In the genomic region with DNA sequence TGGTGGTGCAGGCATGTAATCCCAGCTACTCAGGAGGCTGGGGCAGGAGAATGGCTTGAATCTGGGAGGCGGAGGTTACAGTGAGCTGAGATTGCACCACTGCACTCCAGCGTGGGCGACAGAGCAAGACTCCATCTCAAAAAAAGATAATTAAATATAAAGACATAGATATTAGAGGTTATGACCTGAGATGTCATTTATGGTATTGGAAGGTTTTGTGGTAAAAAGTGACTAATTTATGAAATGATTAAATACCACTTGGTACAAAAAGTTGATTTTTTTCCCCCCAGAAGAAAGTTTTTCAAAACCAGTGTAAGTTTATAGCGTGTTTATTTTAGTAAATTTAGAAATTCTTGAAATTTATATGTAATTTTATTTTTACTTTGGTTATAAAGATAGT, we compare ENCODE assay signal across 19 cellular contexts. TPM values are rescaled to one million over a fixed set of nuclear protein-coding genes. Genes with fewer than 3 reads are reported as not detected.
DNase-seq lines count a peak whose midpoint lies in the region; ATAC-seq, FAIRE-seq and TF ChIP-seq lines count a peak whose summit lies in the region.
"Had no signal": no experiment of that assay in that cellular context is flagged by ENCODE, and none has a peak within 500 bp of the region (broad histone marks: within the 10 kb centered on the region; RNA-seq: fewer than 3 reads in every experiment).

No MANE protein-coding gene starts in this region.

- peak overlapping the region; percentile 71; the same call in 1 of the 2 replicates for H3K4me2 ChIP-seq in DND-41 (ENCODE audit: insufficient read depth, low read length)
- 0 out of 2 replicates have a peak overlapping the region, but pooled peaks have one; percentile 10 for H3K4me2 ChIP-seq in GM12878 (ENCODE audit: control insufficient read depth, insufficient read depth)
- H3K4me2 ChIP-seq in trophoblast cell (ENCODE audit: low read length), result no peak overlapping the region

- H2BK12ac ChIP-seq in trophoblast cell (ENCODE audit: low read length), result no peak overlapping the region

- SMC1A ChIA-PET in GM12878 (lab: Charles Lee; ENCODE audit: uncharacterized antibody, unreplicated experiment), result interaction anchor here (0.8 to 1.3 kb wide), 5 partner anchors 12 to 72 kb away, joined by 3 to 6 read pairs (median 4); no protein-coding TSS in a partner anchor

- peaks cover 71% of the 10 kb centered on the region for H4K20me1 ChIP-seq in DND-41 (ENCODE audit: insufficient read depth, low read length)
- H4K20me1 ChIP-seq in GM12878 (ENCODE audit: control insufficient read depth, insufficient read depth), result peaks cover 3% of the 10 kb centered on the region; the same call in 1 of the 2 replicates

- DNase-seq in DND-41, result no peak
- no peak for DNase-seq in GM12878 (ENCODE audit: low read depth, low spot score)
- DNase-seq in trophoblast cell, result no peak
- DNase-seq in activated CD4-positive, alpha-beta T cell treated with anti-CD3 and anti-CD28 coated beads for 1 hour, result no peak
- no peak for DNase-seq in SJCRH30
- no peak for DNase-seq in Peyer's patch
- DNase-seq: AML-193; CD4-positive, alpha-beta memory T cell; DMS79 treated with DMSO at 0.1 percent for 48 hours; GDM1; GOT3; Karpas-422; NCI-H187 treated with DMSO at 0.1 percent for 48 hours; NCI-H446; NCI-H748 treated with DMSO at 0.1 percent for 48 hours; PC-9 had no signal

- no peak for FAIRE-seq in GM12878 (lab: Jason Lieb, UNC)
- FAIRE-seq: D721Med had no signal

- 64% methylated on average over 4 of the region's 4 CpGs for WGBS in GM12878 (ENCODE audit: insufficient coverage, insufficient replicate concordance, low lambda C conversion rate, missing lambda C conversion rate)
- WGBS in trophoblast cell (ENCODE audit: extremely low coverage, insufficient coverage, insufficient read length), result no CpG with 5 or more reads among the region's 4 CpGs

- CTCF ChIA-PET in GM12878 (lab: Yijun Ruan, JAX), result interaction anchor here (0.9 to 1.5 kb wide), 2 partner anchors 14 to 126 kb away, joined by 3 to 8 read pairs; no protein-coding TSS in a partner anchor

- no peak overlapping the region for H3K14ac ChIP-seq in trophoblast cell (ENCODE audit: low read length)

- H3K4ac ChIP-seq in trophoblast cell (ENCODE audit: low read depth, low read length), result peak overlapping the region; percentile 86

- no peak for TF ChIP-seq EP300 in GM12878 (IDR thresholded peaks at IDR 0.05; ENCODE audit: borderline replicate concordance in 1 of 2, control insufficient read depth in 1 of 2, low read depth in 2 of 2, low read length in 2 of 2)

- H3K4me1 ChIP-seq in DND-41 (ENCODE audit: insufficient read depth, low read length) (peaks cover 59% of the 10 kb centered on the region), HUES6 (ENCODE audit: control insufficient read depth, insufficient read depth, low read length) (peaks cover 21% of the 10 kb centered on the region), GM12878 (ENCODE audit: control insufficient read depth, insufficient read depth, low read length) (no peaks in the 10 kb centered on the region), trophoblast cell (ENCODE audit: control insufficient read depth in 1 of 2, insufficient read depth in 2 of 2, low read length in 2 of 2) (no peaks in the 10 kb centered on the region), SJCRH30 (no peaks in the 10 kb centered on the region; the same call in 1 of the 2 replicates), Peyer's patch (peaks cover 0 to 20% (median 0%) of the 10 kb centered on the region in 4 donors)

- H2AK5ac ChIP-seq in trophoblast cell (ENCODE audit: low read length), result no peak overlapping the region

- no peak overlapping the region for H4K91ac ChIP-seq in trophoblast cell (ENCODE audit: low read depth, low read length)

- RAD21 ChIA-PET in GM12878 (lab: Charles Lee; ENCODE audit: unreplicated experiment), result interaction anchor here (1.3 kb wide), 1 partner anchor 15 kb away, joined by 5 read pairs; no protein-coding TSS in a partner anchor

- POLR2A ChIA-PET in GM12878 (lab: Charles Lee), result interaction anchor here (0.5 to 1.2 kb wide), 2 partner anchors 17 to 742 kb away, joined by 3 to 4 read pairs; no protein-coding TSS in a partner anchor

- no peak overlapping the region for H3K23ac ChIP-seq in trophoblast cell (ENCODE audit: low read length)

- H4K8ac ChIP-seq in trophoblast cell (ENCODE audit: low read depth, low read length), result no peak overlapping the region

- intact Hi-C loops in GM12878 (cut with micrococcal nuclease; ENCODE audit: unreplicated experiment), result loop anchor here (2.0 kb wide), 1 partner anchor 39 kb away; no protein-coding TSS in a partner anchor

- no peak for TF ChIP-seq RAD21 in GM12878 (IDR thresholded peaks at IDR 0.05; ENCODE audit: insufficient read depth, low read depth, low read length)

- H3K18ac ChIP-seq in trophoblast cell (ENCODE audit: low read length), result no peak overlapping the region

- peaks cover 48% of the 10 kb centered on the region for H3K36me3 ChIP-seq in DND-41 (ENCODE audit: insufficient read depth, low read length)
- H3K36me3 ChIP-seq in HUES6 (ENCODE audit: control insufficient read depth, insufficient read depth, low read length), result peaks cover 26% of the 10 kb centered on the region
- H3K36me3 ChIP-seq in GM12878 (ENCODE audit: control insufficient read depth in 2 of 2, insufficient read depth in 2 of 2, low read length in 1 of 2), result peaks cover 0 to 3% of the 10 kb centered on the region in 2 experiments; a peak in 2 of 4 replicates
- peaks cover 2 to 7% of the 10 kb centered on the region in 2 experiments for H3K36me3 ChIP-seq in trophoblast cell (ENCODE audit: control insufficient read depth in 1 of 2, insufficient read depth in 2 of 2, low read length in 2 of 2)
- H3K36me3 ChIP-seq in SJCRH30, result peaks cover 17% of the 10 kb centered on the region
- H3K36me3 ChIP-seq in Peyer's patch, result no peaks in the 10 kb centered on the region

- H3K27me3 ChIP-seq in DND-41 (ENCODE audit: insufficient read depth, low read length, poor library complexity) (no peaks in the 10 kb centered on the region), HUES6 (ENCODE audit: control insufficient read depth, insufficient read depth, low read length) (no peaks in the 10 kb centered on the region), GM12878 (replicated peaks in 1 of 2; ENCODE audit: control insufficient read depth in 2 of 2, insufficient read depth in 2 of 2, low read length in 1 of 2) (no peaks in the 10 kb centered on the region), trophoblast cell (ENCODE audit: insufficient read depth, low read length) (peaks cover 3% of the 10 kb centered on the region), SJCRH30 (no peaks in the 10 kb centered on the region), Peyer's patch (no peaks in the 10 kb centered on the region)

- BruUV-seq in GM12878 (replicated peaks; lab: Mats Ljungman, UMichigan), result no TSS peak

- ATAC-seq in DND-41 (ENCODE audit: insufficient read depth, low read depth), result no peak
- no peak for ATAC-seq in GM12878
- ATAC-seq: Right ventricle myocardium inferior had no signal

- H2AFZ ChIP-seq in DND-41 (ENCODE audit: low read depth, low read length) (no peak overlapping the region), GM12878 (ENCODE audit: control insufficient read depth, low read depth, low read length) (no peak overlapping the region), trophoblast cell (ENCODE audit: insufficient read depth, low read length, poor library complexity) (no peak overlapping the region)
- H2AFZ ChIP-seq: PC-9 had no signal

- no peak overlapping the region for H2BK120ac ChIP-seq in trophoblast cell (ENCODE audit: insufficient read depth, low read length, poor library complexity)

- no peak overlapping the region for H4K12ac ChIP-seq in trophoblast cell (ENCODE audit: low read depth, low read length)

- TF ChIP-seq POLR2A in GM12878 (IDR thresholded peaks at IDR 0.05; ENCODE audit: low read depth, low read length) (no peak), Peyer's patch (IDR thresholded peaks at IDR 0.05) (no peak)

- peaks cover 13% of the 10 kb centered on the region for H3K79me1 ChIP-seq in trophoblast cell (ENCODE audit: low read length)

- H3K9ac ChIP-seq in DND-41 (ENCODE audit: low read depth, low read length) (no peak overlapping the region; the same call in 1 of the 2 replicates), HUES6 (ENCODE audit: low read length) (no peak overlapping the region), GM12878 (ENCODE audit: control insufficient read depth, insufficient read depth, low read length) (no peak overlapping the region), trophoblast cell (ENCODE audit: low read length) (no peak overlapping the region)

- H2BK5ac ChIP-seq in trophoblast cell (ENCODE audit: low read depth, low read length, poor library complexity), result no peak overlapping the region

- H3K9me3 ChIP-seq in DND-41 (ENCODE audit: insufficient read depth, low read length, severe bottlenecking), result no peaks in the 10 kb centered on the region
- H3K9me3 ChIP-seq in HUES6 (ENCODE audit: control insufficient read depth, insufficient read depth, low read depth, low read length), result no peaks in the 10 kb centered on the region
- peaks cover 8% of the 10 kb centered on the region; the same call in 2 of the 3 replicates for H3K9me3 ChIP-seq in GM12878 (replicated peaks; ENCODE audit: control insufficient read depth, insufficient read depth, low read length)
- peaks cover 3% of the 10 kb centered on the region for H3K9me3 ChIP-seq in trophoblast cell (ENCODE audit: insufficient read depth, low read depth, low read length)
- no peaks in the 10 kb centered on the region for H3K9me3 ChIP-seq in SJCRH30 (replicated peaks)
- no peaks in the 10 kb centered on the region for H3K9me3 ChIP-seq in Peyer's patch

- in situ Hi-C loops in GM12878 (cut with MboI), result no loop called here

- TF ChIP-seq CTCF in DND-41 (IDR thresholded peaks at IDR 0.05; ENCODE audit: borderline replicate concordance, extremely low read depth, low read length, poor library complexity, severe bottlenecking) (no peak), GM12878 (IDR thresholded peaks at IDR 0.05 in 2 of 3, conservative IDR thresholded peaks at IDR 0.05 in 1 of 3; ENCODE audit: control insufficient read depth in 2 of 3, extremely low read depth in 1 of 3, insufficient read depth in 1 of 3, low read depth in 3 of 3, low read length in 3 of 3) (no peak), Peyer's patch (IDR thresholded peaks at IDR 0.05) (no peak)

- peak overlapping the region in 1 of 2 experiments; percentile 78; a peak in 1 of 4 replicates for H3K4me3 ChIP-seq in DND-41 (ENCODE audit: low read depth in 1 of 2, low read length in 2 of 2)
- H3K4me3 ChIP-seq in HUES6 (ENCODE audit: low read depth, low read length), result 0 out of 2 replicates have a peak overlapping the region, but pooled peaks have one; percentile 14
- 0 out of 2 replicates have a peak overlapping the region, but pooled peaks have one; percentile 85 for H3K4me3 ChIP-seq in GM12878
- H3K4me3 ChIP-seq in trophoblast cell (ENCODE audit: low read depth, low read length), result no peak overlapping the region
- H3K4me3 ChIP-seq in SJCRH30, result no peak overlapping the region
- H3K4me3 ChIP-seq in Peyer's patch, result no peak overlapping the region
- H3K4me3 ChIP-seq: PC-9 had no signal

- H3K79me2 ChIP-seq in DND-41 (ENCODE audit: insufficient read depth, low read length), result peaks cover 91% of the 10 kb centered on the region
- peaks cover 84% of the 10 kb centered on the region for H3K79me2 ChIP-seq in GM12878 (ENCODE audit: control insufficient read depth, insufficient read depth, low read length)
- peaks cover 21% of the 10 kb centered on the region for H3K79me2 ChIP-seq in trophoblast cell (ENCODE audit: control insufficient read depth, insufficient read depth, low read length, poor library complexity)

- H3K27ac ChIP-seq in DND-41 (ENCODE audit: low read length) (no peak overlapping the region), HUES6 (ENCODE audit: low read depth, low read length) (no peak overlapping the region), GM12878 (ENCODE audit: control insufficient read depth, insufficient read depth) (no peak overlapping the region), trophoblast cell (ENCODE audit: low read depth, low read length) (no peak overlapping the region), SJCRH30 (no peak overlapping the region), Peyer's patch (no peak overlapping the region)
- H3K27ac ChIP-seq: PC-9 had no signal

RNA-seq across cellular contexts. Expression of gene AEBP2, which starts 4.3 kb away (rescaled TPM):
- total RNA-seq in GM12878 (2013; cell fraction: nucleolus; rRNA removed), result 76.0 and 78.6 TPM in 2 replicates
- 17.6 and 20.3 TPM in 2 replicates for total RNA-seq in GM12878 (2014; rRNA removed)
- total RNA-seq in GM12878 (2014; rRNA removed; fragmentation: Illumina TruSeq; extraction: Trizol), result 24.9 and 25.0 TPM in 2 replicates
- 50.1 and 50.5 TPM in 2 replicates for total RNA-seq in GM12878 (2021)
- 14.7 TPM for polyA plus RNA-seq in GM12878 (2011; ENCODE audit: low read depth)
- polyA plus RNA-seq in GM12878 (2011; rRNA removed), result 22.1 and 22.9 TPM in 2 replicates
- 10.6 and 17.7 TPM in 2 replicates for polyA plus RNA-seq in GM12878 (2011; cell fraction: cytosol; rRNA removed)
- polyA plus RNA-seq in GM12878 (2011; cell fraction: nucleus; rRNA removed), result 10.8 and 12.0 TPM in 2 replicates
- polyA plus RNA-seq in GM12878 (2012), result 20.0 and 25.1 TPM in 2 replicates
- 57.7 and 68.4 TPM in 2 replicates for polyA plus RNA-seq in GM12878 (2014; fragmentation: Illumina TruSeq; extraction: Trizol)
- 100 to 1,000 TPM in 1 of 2 experiments, 10 to 100 TPM in 1; 39.2 to 126 TPM for polyA plus RNA-seq in GM12878 (2014; fragmentation: Nextera tagmentation; extraction: Ambion mirVana)
- 21.8 and 24.8 TPM in 2 replicates for polyA plus RNA-seq in GM12878 (2014; rRNA removed)
- 10 to 100 TPM; 50.9 to 54.7 TPM for polyA plus RNA-seq in GM12878 (2016; fragmentation: Nextera tagmentation; extraction: Ambion mirVana)
- polyA minus RNA-seq in GM12878 (2011; rRNA and poly(A)+ RNA removed), result 21.7 and 40.7 TPM in 2 replicates
- polyA minus RNA-seq in GM12878 (2011; cell fraction: cytosol; rRNA and poly(A)+ RNA removed), result 9.6 and 15.9 TPM in 2 replicates
- polyA minus RNA-seq in GM12878 (2011; cell fraction: nucleus; rRNA and poly(A)+ RNA removed), result 10.6 and 18.8 TPM in 2 replicates
- polyA plus RNA-seq in trophoblast cell (2013), result 66.3 and 67.4 TPM in 2 replicates
- 27.6 and 29.7 TPM in 2 replicates for total RNA-seq in SJCRH30 (2014; rRNA removed; shearing (Covaris generic))
- 10 to 100 TPM; 22.9 to 58.4 (median 42.3) TPM for total RNA-seq in Peyer's patch

Comparison
In these comparisons a context has a peak if more than half of its experiments do, and no peak if none do; other contexts are left out.
1. H3K4me3 ChIP-seq: peak in HUES6 (single experiment) and GM12878 (single experiment); none in trophoblast cell (single experiment), SJCRH30 (single experiment) and Peyer's patch (0 of 4).